12 cellular contexts compared by ENCODE assay signal in genomic region chr1:36174716-36175115, GRCh38. TPM values are rescaled to one million over a fixed set of nuclear protein-coding genes. Genes with fewer than 3 reads are reported as not detected.
DNase-seq lines count a peak whose midpoint lies in the region; ATAC-seq lines count a peak whose summit lies in the region.
"Had no signal": no experiment of that assay in that cellular context is flagged by ENCODE, and none has a peak within 500 bp of the region (broad histone marks: within the 10 kb centered on the region; RNA-seq: fewer than 3 reads in every experiment).

No MANE protein-coding gene starts in this region.

- WGBS in GM23248 (ENCODE audit: low coverage in 1 of 2, low lambda C conversion rate in 2 of 2, missing lambda C conversion rate in 2 of 2), 2 experiments, result 91 to 92% methylated on average over 11 of the region's 11 CpGs

- in situ Hi-C loops in GM23248 (cut with MboI), result no loop called here

- H3K27me3 ChIP-seq in GM23248 (replicated peaks; ENCODE audit: insufficient read depth) (no peaks in the 10 kb centered on the region), skeletal muscle satellite cell (ENCODE audit: control insufficient read depth, insufficient read depth, low read length) (no peaks in the 10 kb centered on the region)

- no peaks in the 10 kb centered on the region for H3K9me2 ChIP-seq in GM23248 (ENCODE audit: insufficient read depth)

- H3K79me2 ChIP-seq in GM23248 (ENCODE audit: insufficient read depth), result peaks cover 81% of the 10 kb centered on the region

- ATAC-seq in GM21529 (IDR thresholded peaks at IDR 0.05; ENCODE audit: unreplicated experiment) (no peak), GM21723 (IDR thresholded peaks at IDR 0.05; ENCODE audit: unreplicated experiment) (no peak)
- ATAC-seq: HCT116 had no signal

- 0 out of 2 replicates have a peak, but pooled peaks cover 4% of the 10 kb centered on the region for H4K20me1 ChIP-seq in GM23248 (ENCODE audit: insufficient read depth)

- no peak overlapping the region for H3K4me2 ChIP-seq in GM23248 (ENCODE audit: unreplicated experiment)
- H3K4me2 ChIP-seq in skeletal muscle satellite cell (ENCODE audit: low read length), result no peak overlapping the region

- H3K9me3 ChIP-seq in GM23248 (ENCODE audit: low read depth), result no peaks in the 10 kb centered on the region
- H3K9me3 ChIP-seq in skeletal muscle satellite cell (replicated peaks; ENCODE audit: low read length), result no peaks in the 10 kb centered on the region

- H3K9ac ChIP-seq in GM23248 (peak overlapping the region; percentile 53; the same call in 1 of the 2 replicates), skeletal muscle satellite cell (ENCODE audit: low read depth, low read length) (peak overlapping the region; percentile 54)

- H3K36me3 ChIP-seq in GM23248 (ENCODE audit: low read depth) (peaks cover 53% of the 10 kb centered on the region), skeletal muscle satellite cell (ENCODE audit: insufficient read depth, low read length) (peaks cover 90% of the 10 kb centered on the region)

- H3K4me3 ChIP-seq in GM23248 (no peak overlapping the region), skeletal muscle satellite cell (ENCODE audit: low read length) (no peak overlapping the region)

- H3K4me1 ChIP-seq in GM23248 (ENCODE audit: insufficient read depth), result peaks cover 22% of the 10 kb centered on the region
- H3K4me1 ChIP-seq in skeletal muscle satellite cell (ENCODE audit: control insufficient read depth, insufficient read depth, low read length), result peaks cover 20% of the 10 kb centered on the region

- no peak for DNase-seq in GM23248
- DNase-seq in NCI-H526 treated with DMSO at 0.1 percent for 48 hours (lab: John Stamatoyannopoulos, UW), result peak; percentile 49
- peak; percentile 1 for DNase-seq in epidermal melanocyte (ENCODE audit: insufficient read length, low spot score)
- DNase-seq in hippocampal formation (lab: John Stamatoyannopoulos, UW), result no peak
- DNase-seq in effector CD4-positive, alpha-beta T cell, result no peak
- DNase-seq: activated naive CD4-positive, alpha-beta T cell treated with anti-CD3 and anti-CD28 coated beads for 36 hours; Calu3; stimulated activated CD4-positive, alpha-beta T cell treated with anti-CD3 and anti-CD28 coated beads, Interleukin-2, amount 100 ng/mL, for 24 hours had no signal

- peak overlapping the region; percentile 47 for H3K27ac ChIP-seq in GM23248

- no peak overlapping the region for H2AFZ ChIP-seq in GM23248

- peaks cover 16% of the 10 kb centered on the region for H3F3A ChIP-seq in GM23248 (ENCODE audit: insufficient read depth)

RNA-seq across cellular contexts. Expression of gene MAP7D1, which starts 18.8 kb away (rescaled TPM):
- 160 and 224 TPM in 2 replicates for total RNA-seq in GM23248 (2014; rRNA removed; shearing (Covaris generic))
- polyA plus RNA-seq in GM23248 (2016; fragmentation: Nextera tagmentation; extraction: Ambion mirVana), result 34.8 and 35.8 TPM in 2 replicates
- 94.8 and 187 TPM in 2 replicates for total RNA-seq in skeletal muscle satellite cell (2012; rRNA removed)

RNA-seq across cellular contexts. Expression of gene TRAPPC3, which starts 25.4 kb away (rescaled TPM):
- 101 and 112 TPM in 2 replicates for total RNA-seq in GM23248 (2014; rRNA removed; shearing (Covaris generic))
- 134 and 135 TPM in 2 replicates for polyA plus RNA-seq in GM23248 (2016; fragmentation: Nextera tagmentation; extraction: Ambion mirVana)
- total RNA-seq in skeletal muscle satellite cell (2012; rRNA removed), result 78.2 and 95.8 TPM in 2 replicates

RNA-seq across cellular contexts. Expression of gene THRAP3, which starts 49.5 kb away (rescaled TPM):
- 57.3 and 61.5 TPM in 2 replicates for total RNA-seq in GM23248 (2014; rRNA removed; shearing (Covaris generic))
- 91.9 and 95.2 TPM in 2 replicates for polyA plus RNA-seq in GM23248 (2016; fragmentation: Nextera tagmentation; extraction: Ambion mirVana)
- total RNA-seq in skeletal muscle satellite cell (2012; rRNA removed), result 89.2 and 104 TPM in 2 replicates

RNA-seq across cellular contexts. Expression of gene COL8A2, which starts 49.7 kb away (rescaled TPM):
- total RNA-seq in GM23248 (2014; rRNA removed; shearing (Covaris generic)), result 30.5 and 33.1 TPM in 2 replicates
- 2.9 and 3.2 TPM in 2 replicates for polyA plus RNA-seq in GM23248 (2016; fragmentation: Nextera tagmentation; extraction: Ambion mirVana)
- 1.0 and 1.3 TPM in 2 replicates for total RNA-seq in skeletal muscle satellite cell (2012; rRNA removed)
- total RNA-seq: Calu3 had no signal

Comparison
In these comparisons a context has a peak if more than half of its experiments do, and no peak if none do; other contexts are left out.
1. DNase-seq: peak in NCI-H526 treated with DMSO at 0.1 percent for 48 hours (single experiment) and epidermal melanocyte (single experiment); none in GM23248 (single experiment), hippocampal formation (0 of 2) and effector CD4-positive, alpha-beta T cell (single experiment).